1 cellular context compared by ENCODE assay signal in the genomic region with DNA sequence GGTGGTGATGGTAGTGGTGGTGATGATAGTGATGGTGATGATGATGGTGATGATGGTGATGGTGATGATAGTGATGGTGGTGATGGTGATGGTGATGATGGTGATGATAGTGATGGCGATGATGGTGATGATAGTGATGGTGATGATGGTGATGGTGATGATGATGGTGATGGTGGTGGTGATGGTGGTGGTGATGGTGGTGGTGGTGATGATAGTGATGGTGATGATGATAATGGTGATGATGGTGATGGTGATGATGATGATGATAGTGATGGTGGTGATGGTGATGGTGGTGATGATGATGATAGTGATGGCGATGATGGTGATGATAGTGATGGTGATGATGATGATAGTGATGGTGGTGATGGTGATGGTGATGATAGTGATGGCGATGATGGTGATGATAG. TPM values are rescaled to one million over a fixed set of nuclear protein-coding genes. Genes with fewer than 3 reads are reported as not detected.
"Had no signal": no experiment of that assay in that cellular context is flagged by ENCODE, and none has a peak within 500 bp of the region (broad histone marks: within the 10 kb centered on the region; RNA-seq: fewer than 3 reads in every experiment).

No MANE protein-coding gene starts in this region.

RNA-seq across cellular contexts. Expression of gene FSCN2, which starts 3.8 kb away (rescaled TPM):
- total RNA-seq: ascending aorta had no signal
